23 cellular contexts compared by ENCODE assay signal in genomic region chr14:70576891-70577290, GRCh38. TPM values are rescaled to one million over a fixed set of nuclear protein-coding genes. Genes with fewer than 3 reads are reported as not detected.
A peak's percentile ranks its signal among the peaks of the same experiment; 100 is the strongest.
DNase-seq lines count a peak whose midpoint lies in the region; ATAC-seq and TF ChIP-seq lines count a peak whose summit lies in the region.
"Had no signal": no experiment of that assay in that cellular context is flagged by ENCODE, and none has a peak within 500 bp of the region (broad histone marks: within the 10 kb centered on the region; RNA-seq: fewer than 3 reads in every experiment).

No MANE protein-coding gene starts in this region.

- no peaks in the 10 kb centered on the region for H3K4me1 ChIP-seq in HUES48 (ENCODE audit: control insufficient read depth, insufficient read depth, low read length)
- no peaks in the 10 kb centered on the region for H3K4me1 ChIP-seq in Karpas-422 (ENCODE audit: low read length)
- H3K4me1 ChIP-seq: BLaER1, SJCRH30 had no signal

- ATAC-seq in T-helper 17 cell (no peak), HG03439 (IDR thresholded peaks at IDR 0.05; ENCODE audit: unreplicated experiment) (no peak)
- ATAC-seq: Right ventricle myocardium inferior had no signal

- BruUV-seq in MCF 10A (replicated peaks; lab: Mats Ljungman, UMichigan), result no TSS peak

- H3K27me3 Mint-ChIP-seq in T-helper 17 cell (no peaks in the 10 kb centered on the region), progenitor cell of endocrine pancreas (no peaks in the 10 kb centered on the region), MCF 10A (ENCODE audit: insufficient read depth, unreplicated experiment) (no peaks in the 10 kb centered on the region)
- H3K27me3 Mint-ChIP-seq: CD4-positive, CD25-positive, alpha-beta regulatory T cell had no signal

- H3K4me3 ChIP-seq in HUES48 (ENCODE audit: low read depth, low read length) (no peak overlapping the region), Karpas-422 (ENCODE audit: low read length) (no peak overlapping the region)
- H3K4me3 ChIP-seq: BLaER1, PC-9, SJCRH30 had no signal

- intact Hi-C loops in MCF 10A (cut with micrococcal nuclease), result no loop called here

- H3K4me3 Mint-ChIP-seq in T-helper 17 cell, result peak overlapping the region; percentile 31
- H3K4me3 Mint-ChIP-seq in progenitor cell of endocrine pancreas (ENCODE audit: low read depth), result no peak overlapping the region
- H3K4me3 Mint-ChIP-seq in MCF 10A (ENCODE audit: unreplicated experiment), result no peak overlapping the region
- H3K4me3 Mint-ChIP-seq: CD4-positive, CD25-positive, alpha-beta regulatory T cell had no signal

- peaks cover 23% of the 10 kb centered on the region for H3K79me2 ChIP-seq in Karpas-422 (ENCODE audit: low read length)

- H2AFZ ChIP-seq in Karpas-422 (ENCODE audit: low read length), result no peak overlapping the region
- H2AFZ ChIP-seq: PC-9 had no signal

- H3K27ac Mint-ChIP-seq in T-helper 17 cell (no peak overlapping the region), progenitor cell of endocrine pancreas (peak overlapping the region; percentile 38), MCF 10A (ENCODE audit: low read depth, unreplicated experiment) (no peak overlapping the region)

- H3K36me3 ChIP-seq in HUES48 (ENCODE audit: control insufficient read depth, insufficient read depth, low read length), result peaks cover 19% of the 10 kb centered on the region
- peaks cover 41% of the 10 kb centered on the region for H3K36me3 ChIP-seq in Karpas-422 (ENCODE audit: insufficient read depth, low read length)

- TF ChIP-seq CTCF in progenitor cell of endocrine pancreas (IDR thresholded peaks at IDR 0.05; ENCODE audit: unreplicated experiment), result no peak
- no peak for TF ChIP-seq CTCF in MCF 10A (IDR thresholded peaks at IDR 0.05; ENCODE audit: unreplicated experiment)

- POLR2A ChIA-PET in MCF 10A (lab: Yijun Ruan, JAX), result interaction anchor here (0.5 kb wide), 1 partner anchor 25 kb away, joined by 3 read pairs; no protein-coding TSS in a partner anchor

- H3K4me1 Mint-ChIP-seq in T-helper 17 cell (peaks cover 6% of the 10 kb centered on the region), progenitor cell of endocrine pancreas (ENCODE audit: low read depth) (peaks cover 7% of the 10 kb centered on the region), MCF 10A (ENCODE audit: insufficient read depth, unreplicated experiment) (no peaks in the 10 kb centered on the region)

- no peaks in the 10 kb centered on the region for H4K20me1 ChIP-seq in Karpas-422 (ENCODE audit: insufficient read depth, low read depth, low read length)

- CTCF ChIA-PET in MCF 10A (lab: Yijun Ruan, JAX), result interaction anchor here (1.5 kb wide), 1 partner anchor 10 kb away, joined by 3 read pairs; no protein-coding TSS in a partner anchor

- H3K36me3 Mint-ChIP-seq in T-helper 17 cell (ENCODE audit: low read depth) (peaks cover 11% of the 10 kb centered on the region), progenitor cell of endocrine pancreas (ENCODE audit: insufficient read depth) (peaks cover 35% of the 10 kb centered on the region), MCF 10A (ENCODE audit: insufficient read depth, unreplicated experiment) (peaks cover 45% of the 10 kb centered on the region)

- no peak for DNase-seq in T-helper 17 cell
- DNase-seq in iris pigment epithelial cell (ENCODE audit: low read depth), result peak; percentile 7
- DNase-seq in progenitor cell of endocrine pancreas (ENCODE audit: low spot score, unreplicated experiment), result no peak
- no peak for DNase-seq in Karpas-422
- DNase-seq in MCF 10A (ENCODE audit: unreplicated experiment), result no peak
- DNase-seq: CD4-positive, CD25-positive, alpha-beta regulatory T cell; DMS153; GOT3; HCEC 1CT; NCI-H1048; NCI-H1417; NCI-H1694; NCI-H2029 treated with DMSO at 0.1 percent for 48 hours; NCI-H446 treated with DMSO at 0.1 percent for 48 hours; NCI-H526; NK-92 treated with Interleukin-12 subunit alpha and Interleukin-12 subunit beta, amount 100 ng/mL, for 24 hours; PC-9; SJCRH30 had no signal

- H3K4me2 ChIP-seq in Karpas-422 (ENCODE audit: low read depth, low read length, poor library complexity, severe bottlenecking), result no peak overlapping the region
- H3K4me2 ChIP-seq: BLaER1, PC-9 had no signal

- H3K27me3 ChIP-seq in HUES48 (ENCODE audit: control insufficient read depth, insufficient read depth, low read length) (no peaks in the 10 kb centered on the region), Karpas-422 (ENCODE audit: low read length) (no peaks in the 10 kb centered on the region)
- H3K27me3 ChIP-seq: BLaER1, SJCRH30 had no signal

- no peaks in the 10 kb centered on the region for H3K9me2 ChIP-seq in Karpas-422 (replicated peaks; ENCODE audit: insufficient read depth, low read length)

- H3K9ac ChIP-seq in HUES48 (ENCODE audit: low read depth, low read length) (no peak overlapping the region), Karpas-422 (ENCODE audit: low read length) (no peak overlapping the region)
- H3K9ac ChIP-seq: BLaER1 had no signal

- H3K9me3 Mint-ChIP-seq in progenitor cell of endocrine pancreas (ENCODE audit: low read depth), result peaks cover 3% of the 10 kb centered on the region
- H3K9me3 Mint-ChIP-seq in MCF 10A (ENCODE audit: unreplicated experiment), result no peaks in the 10 kb centered on the region

- no peaks in the 10 kb centered on the region for H3K9me3 ChIP-seq in HUES48 (ENCODE audit: control insufficient read depth, insufficient read depth, low read length)
- no peaks in the 10 kb centered on the region for H3K9me3 ChIP-seq in T-helper 17 cell (ENCODE audit: control insufficient read depth, low read length, poor library complexity, severe bottlenecking)
- peaks cover 5% of the 10 kb centered on the region; the same call in 1 of the 2 replicates for H3K9me3 ChIP-seq in Karpas-422 (ENCODE audit: low read length)
- H3K9me3 ChIP-seq: BLaER1, SJCRH30 had no signal

- H3K27ac ChIP-seq in HUES48 (ENCODE audit: low read depth, low read length) (peak overlapping the region; percentile 16), Karpas-422 (ENCODE audit: low read length) (no peak overlapping the region)
- H3K27ac ChIP-seq: BLaER1, HL-60, PC-9, SJCRH30 had no signal

RNA-seq across cellular contexts. Expression of gene MED6, which starts 23.6 kb away (rescaled TPM):
- total RNA-seq in T-helper 17 cell (10 to 100 TPM; 74.5 to 90.4 TPM), progenitor cell of endocrine pancreas (47.1 and 52.2 TPM in 2 replicates), MCF 10A (2022) (41.6 and 60.8 TPM in 2 replicates)
- total RNA-seq in Karpas-422 (2014; rRNA removed; shearing (Covaris generic); ENCODE audit: low replicate concordance), result 43.2 and 49.9 TPM in 2 replicates

RNA-seq across cellular contexts. Expression of gene ADAM20, which starts 42.1 kb away (rescaled TPM):
- under 1 TPM; 0.16 to 0.37 TPM for total RNA-seq in T-helper 17 cell
- 1.0 and 1.3 TPM in 2 replicates for total RNA-seq in progenitor cell of endocrine pancreas
- 1.6 and 2.7 TPM in 2 replicates for total RNA-seq in Karpas-422 (2014; rRNA removed; shearing (Covaris generic); ENCODE audit: low replicate concordance)
- total RNA-seq in MCF 10A (2022), result 1.4 and 1.6 TPM in 2 replicates
